Comparison of ENCODE assay signal across 8 cellular contexts in the genomic region with DNA sequence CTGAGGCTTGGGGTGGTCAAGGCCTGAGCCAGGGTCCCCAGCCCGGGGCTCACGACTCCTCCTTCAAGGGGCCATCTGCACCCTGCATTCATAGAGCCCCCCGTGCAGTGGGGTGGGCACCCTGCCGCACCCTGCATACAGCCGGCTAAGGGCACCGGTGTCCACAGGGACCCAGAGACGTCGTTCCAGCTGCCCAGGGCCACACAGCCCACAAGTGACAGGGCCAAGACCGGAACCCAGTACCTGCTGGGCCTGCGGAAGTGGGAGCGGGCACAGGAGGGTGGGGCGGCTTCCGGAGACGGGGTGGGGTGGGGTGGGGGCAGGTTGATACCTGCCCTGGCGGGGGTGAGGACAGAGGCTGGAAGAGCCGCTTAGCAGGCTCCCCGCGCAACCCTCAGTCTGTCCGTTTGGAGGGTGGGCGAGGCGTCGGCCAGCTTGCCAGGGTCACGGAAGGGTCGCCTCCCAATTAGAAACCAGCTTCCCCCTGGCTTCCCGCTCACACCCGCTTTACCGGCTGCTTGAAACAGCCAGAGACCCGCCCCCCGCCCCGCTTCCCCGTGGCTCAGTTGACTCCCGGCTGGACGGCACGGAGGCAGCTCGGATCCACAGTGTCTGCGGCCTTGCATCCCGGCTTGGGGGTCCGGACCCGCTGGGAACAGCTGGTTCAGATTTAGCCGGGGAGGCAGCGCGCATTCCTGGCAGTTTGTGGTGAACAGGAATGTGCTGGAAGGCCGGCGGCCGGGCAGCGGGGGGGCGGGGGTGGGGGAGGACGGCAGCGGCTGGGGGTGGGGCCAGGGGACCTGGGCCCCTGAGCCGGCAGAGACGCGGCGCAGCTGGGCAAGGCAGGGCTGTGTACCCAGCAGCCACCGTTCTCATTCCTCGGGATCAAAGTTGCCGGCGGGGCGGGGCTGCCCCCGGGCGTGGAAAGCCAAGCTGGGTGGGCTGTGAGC. TPM values are rescaled to one million over a fixed set of nuclear protein-coding genes. Genes with fewer than 3 reads are reported as not detected.
DNase-seq lines count a peak whose midpoint lies in the region; ATAC-seq and TF ChIP-seq lines count a peak whose summit lies in the region.

No MANE protein-coding gene starts in this region.

- no peaks in the 10 kb centered on the region for H3K27me3 Mint-ChIP-seq in activated CD4-positive, alpha-beta T cell treated with anti-CD3 and anti-CD28 coated beads for 36 hours
- H3K27me3 Mint-ChIP-seq in effector memory CD8-positive, alpha-beta T cell: no peaks in the 10 kb centered on the region

- CTCF ChIA-PET in activated CD4-positive, alpha-beta T cell treated with anti-CD3 and anti-CD28 coated beads for 36 hours (lab: Charles Lee): interaction anchor here (0.7 to 1.1 kb wide), 5 partner anchors 9 to 166 kb away, joined by 3 to 5 read pairs (median 3); a partner anchor contains a TSS

- H3K36me3 Mint-ChIP-seq in activated CD4-positive, alpha-beta T cell treated with anti-CD3 and anti-CD28 coated beads for 36 hours (ENCODE audit: low read depth): peaks cover 22% of the 10 kb centered on the region
- H3K36me3 Mint-ChIP-seq in effector memory CD8-positive, alpha-beta T cell (ENCODE audit: insufficient read depth): peaks cover 66% of the 10 kb centered on the region

- no peak for TF ChIP-seq CTCF in thyroid gland (IDR thresholded peaks at IDR 0.05)

- TF ChIP-seq POLR2A in thyroid gland (IDR thresholded peaks at IDR 0.05): peak in 1 of 2 donors; percentile 69

- DNase-seq in NCI-H1417 (lab: John Stamatoyannopoulos, UW) (peak in 2 of 3 experiments; percentile 74 to 84), NCI-H1417 treated with DMSO at 0.1 percent for 48 hours (lab: John Stamatoyannopoulos, UW) (no peak), thyroid gland (peak; percentile 76 to 80), NCI-H2107 treated with DMSO at 0.1 percent for 48 hours (lab: John Stamatoyannopoulos, UW; ENCODE audit: unreplicated experiment) (no peak)
- peak; percentile 76 for DNase-seq in activated CD4-positive, alpha-beta T cell treated with anti-CD3 and anti-CD28 coated beads for 36 hours
- peak; percentile 42 to 49 (median 47) for DNase-seq in effector memory CD8-positive, alpha-beta T cell

- no peaks in the 10 kb centered on the region for H3K27me3 ChIP-seq in thyroid gland

- peak overlapping the region; percentile 88 for H3K4me3 Mint-ChIP-seq in activated CD4-positive, alpha-beta T cell treated with anti-CD3 and anti-CD28 coated beads for 36 hours
- peak overlapping the region; percentile 97 to 99 for H3K4me3 Mint-ChIP-seq in effector memory CD8-positive, alpha-beta T cell

- H3K9me3 ChIP-seq in KOPT-K1 (ENCODE audit: insufficient read depth, low read length, poor library complexity, severe bottlenecking): no peaks in the 10 kb centered on the region
- no peaks in the 10 kb centered on the region for H3K9me3 ChIP-seq in mesodermal cell (ENCODE audit: control insufficient read depth, low read length)
- H3K9me3 ChIP-seq in thyroid gland: no peaks in the 10 kb centered on the region

- WGBS in mesodermal cell (ENCODE audit: insufficient coverage in 2 of 2), 2 experiments: 3 to 5% methylated on average over 37 of the region's 60 CpGs
- WGBS in thyroid gland, 2 donors: no CpG with 5 or more reads among the region's 60 CpGs

- ATAC-seq in activated CD4-positive, alpha-beta T cell treated with anti-CD3 and anti-CD28 coated beads for 36 hours: peak; percentile 55
- peak; percentile 29 for ATAC-seq in effector memory CD8-positive, alpha-beta T cell (replicated peaks)

- H3K4me1 Mint-ChIP-seq in activated CD4-positive, alpha-beta T cell treated with anti-CD3 and anti-CD28 coated beads for 36 hours: peaks cover 29% of the 10 kb centered on the region
- peaks cover 18 to 23% of the 10 kb centered on the region in 2 donors for H3K4me1 Mint-ChIP-seq in effector memory CD8-positive, alpha-beta T cell (ENCODE audit: low read depth in 2 of 2)

- H3K36me3 ChIP-seq in KOPT-K1 (ENCODE audit: insufficient read depth, low read length) (peaks cover 12% of the 10 kb centered on the region), mesodermal cell (ENCODE audit: control insufficient read depth, insufficient read depth, low read length) (peaks cover 32% of the 10 kb centered on the region), thyroid gland (peaks cover 15 to 16% of the 10 kb centered on the region in 2 donors)

- peak overlapping the region; percentile 74 for H3K27ac Mint-ChIP-seq in activated CD4-positive, alpha-beta T cell treated with anti-CD3 and anti-CD28 coated beads for 36 hours
- H3K27ac Mint-ChIP-seq in effector memory CD8-positive, alpha-beta T cell: peak overlapping the region; percentile 91 to 94

- H3K4me3 ChIP-seq in mesodermal cell (ENCODE audit: extremely low read depth, insufficient read depth, low read length, poor library complexity, severe bottlenecking) (peak overlapping the region; percentile 92), thyroid gland (replicated peaks in 1 of 3) (peak overlapping the region; percentile 37 to 91 (median 60))

- H3K27ac ChIP-seq in KOPT-K1 (ENCODE audit: low read depth, low read length, poor library complexity, severe bottlenecking) (peak overlapping the region; percentile 76), mesodermal cell (ENCODE audit: low read depth, low read length, severe bottlenecking) (peak overlapping the region; percentile 94), thyroid gland (peak overlapping the region; percentile 84 to 96 (median 88))

- H3K4me1 ChIP-seq in mesodermal cell (ENCODE audit: control insufficient read depth, insufficient read depth, low read length, poor library complexity, severe bottlenecking) (peaks cover 5% of the 10 kb centered on the region), thyroid gland (peaks cover 14 to 40% of the 10 kb centered on the region in 2 donors)

- no peaks in the 10 kb centered on the region for H3K9me3 Mint-ChIP-seq in activated CD4-positive, alpha-beta T cell treated with anti-CD3 and anti-CD28 coated beads for 36 hours (ENCODE audit: low read depth)
- H3K9me3 Mint-ChIP-seq in effector memory CD8-positive, alpha-beta T cell: no peaks in the 10 kb centered on the region

- intact Hi-C loops in activated CD4-positive, alpha-beta T cell treated with anti-CD3 and anti-CD28 coated beads for 36 hours (cut with DNase I, micrococcal nuclease): loop anchor here in 1 of 2 experiments (1.0 to 5.0 kb wide), 3 partner anchors 12 to 379 kb away; a partner anchor contains a TSS
- intact Hi-C loops in thyroid gland (cut with DNase I): no loop called here

- POLR2A ChIA-PET in activated CD4-positive, alpha-beta T cell treated with anti-CD3 and anti-CD28 coated beads for 36 hours (lab: Charles Lee): interaction anchor here (0.6 to 1.0 kb wide), 4 partner anchors 12 to 241 kb away, joined by 3 read pairs; a partner anchor contains a TSS

RNA-seq across cellular contexts. Expression of a gene that starts 1.8 kb away (rescaled TPM):
- 100 to 1,000 TPM; 108 to 130 TPM for total RNA-seq in activated CD4-positive, alpha-beta T cell treated with anti-CD3 and anti-CD28 coated beads for 36 hours
- 170 TPM for polyA plus RNA-seq in mesodermal cell (2013, experiment 1 of 2)
- polyA plus RNA-seq in mesodermal cell (2013, experiment 2 of 2): 152 TPM
- 10 to 100 TPM; 60.7 to 88.2 (median 82.2) TPM for total RNA-seq in thyroid gland

RNA-seq across cellular contexts. Expression of a gene that starts 6.9 kb away (rescaled TPM):
- not detected for total RNA-seq in activated CD4-positive, alpha-beta T cell treated with anti-CD3 and anti-CD28 coated beads for 36 hours
- under 0.01 TPM for polyA plus RNA-seq in mesodermal cell (2013, experiment 1 of 2)
- polyA plus RNA-seq in mesodermal cell (2013, experiment 2 of 2): under 0.01 TPM
- not detected for total RNA-seq in thyroid gland

RNA-seq across cellular contexts. Expression of a gene that starts 7.3 kb away (rescaled TPM):
- total RNA-seq in activated CD4-positive, alpha-beta T cell treated with anti-CD3 and anti-CD28 coated beads for 36 hours: 100 to 1,000 TPM; 106 to 128 TPM
- polyA plus RNA-seq in mesodermal cell (2013, experiment 1 of 2): 114 TPM
- polyA plus RNA-seq in mesodermal cell (2013, experiment 2 of 2): 100 TPM
- total RNA-seq in thyroid gland: 100 to 1,000 TPM; 162 to 238 (median 192) TPM

RNA-seq across cellular contexts. Expression of a gene that starts 11.7 kb away (rescaled TPM):
- 10 to 100 TPM; 14.4 to 16.9 TPM for total RNA-seq in activated CD4-positive, alpha-beta T cell treated with anti-CD3 and anti-CD28 coated beads for 36 hours
- polyA plus RNA-seq in mesodermal cell (2013, experiment 1 of 2): 12.9 TPM
- 13.2 TPM for polyA plus RNA-seq in mesodermal cell (2013, experiment 2 of 2)
- total RNA-seq in thyroid gland: 10 to 100 TPM; 15.5 to 58.7 (median 29.8) TPM

RNA-seq across cellular contexts. Expression of a gene that starts 28.0 kb away (rescaled TPM):
- total RNA-seq in activated CD4-positive, alpha-beta T cell treated with anti-CD3 and anti-CD28 coated beads for 36 hours: under 1 TPM in 1 of 2 experiments, not detected in 1; 0.09 TPM
- polyA plus RNA-seq in mesodermal cell (2013, experiment 1 of 2): 1.7 TPM
- polyA plus RNA-seq in mesodermal cell (2013, experiment 2 of 2): 1.4 TPM
- under 1 TPM in 1 of 4 donors, not detected in 3; 0.22 TPM for total RNA-seq in thyroid gland

Comparison
In these comparisons a context has a peak if more than half of its experiments do, and no peak if none do; other contexts are left out.
1. DNase-seq: peak in NCI-H1417 (2 of 3), activated CD4-positive, alpha-beta T cell treated with anti-CD3 and anti-CD28 coated beads for 36 hours (single experiment), effector memory CD8-positive, alpha-beta T cell (3 of 3) and thyroid gland (2 of 2); none in NCI-H1417 treated with DMSO at 0.1 percent for 48 hours (single experiment) and NCI-H2107 treated with DMSO at 0.1 percent for 48 hours (single experiment).
2. Peak in every context shown above with its lines, with median percentiles within 50 percentile points of each other: H3K27ac ChIP-seq.